8 cellular contexts compared by ENCODE assay signal in genomic region chr13:71290963-71291937, GRCh38.
DNase-seq lines count a peak whose midpoint lies in the region; ATAC-seq, FAIRE-seq and TF ChIP-seq lines count a peak whose summit lies in the region.

No MANE protein-coding gene starts in this region.

- DNase-seq in A549 (ENCODE audit: low read depth in 1 of 2, low spot score in 1 of 2) (peak in 1 of 2 experiments; percentile 73), NCI-H748 treated with DMSO at 0.1 percent for 48 hours (lab: John Stamatoyannopoulos, UW) (peak; percentile 53), left ventricle myocardium superior (no peak), cerebellar nuclear complex (lab: John Stamatoyannopoulos, UW) (no peak)
- DNase-seq in activated T-helper 1 cell treated with anti-CD3 and anti-CD28 coated beads, Interleukin-12 subunit alpha, Interleukin-12 subunit beta, Interleukin-2, Interleukin-4 antibody, amounts not matched to agents 30 ng/mL and 10 ng/mL and 1 ng/mL, durations not matched to agents 14 hours and 24 hours and 36 hours (ENCODE audit: low spot score): peak; percentile 39
- DNase-seq in stimulated activated CD4-positive, alpha-beta T cell treated with anti-CD3 and anti-CD28 coated beads, Interleukin-4, amount 100 ng/mL, for 1 hour: peak; percentile 6

- H3K4me1 Mint-ChIP-seq in activated T-helper 1 cell treated with anti-CD3 and anti-CD28 coated beads, Interleukin-12 subunit alpha, Interleukin-12 subunit beta, Interleukin-2, Interleukin-4 antibody, amounts not matched to agents 30 ng/mL and 10 ng/mL and 1 ng/mL, durations not matched to agents 14 hours and 24 hours and 36 hours (ENCODE audit: low read depth): peaks cover 14% of the 10 kb centered on the region

- FAIRE-seq in A549 (lab: Jason Lieb, UNC): no peak

- H3K36me3 Mint-ChIP-seq in activated T-helper 1 cell treated with anti-CD3 and anti-CD28 coated beads, Interleukin-12 subunit alpha, Interleukin-12 subunit beta, Interleukin-2, Interleukin-4 antibody, amounts not matched to agents 30 ng/mL and 10 ng/mL and 1 ng/mL, durations not matched to agents 14 hours and 24 hours and 36 hours (ENCODE audit: low read depth): peaks cover 1% of the 10 kb centered on the region

- no peaks in the 10 kb centered on the region for H3K9me3 ChIP-seq in A549

- no peak for TF ChIP-seq EP300 in A549 (IDR thresholded peaks at IDR 0.05)

- peak overlapping the region; percentile 80 for H3K4me3 Mint-ChIP-seq in activated T-helper 1 cell treated with anti-CD3 and anti-CD28 coated beads, Interleukin-12 subunit alpha, Interleukin-12 subunit beta, Interleukin-2, Interleukin-4 antibody, amounts not matched to agents 30 ng/mL and 10 ng/mL and 1 ng/mL, durations not matched to agents 14 hours and 24 hours and 36 hours

- intact Hi-C loops in activated T-helper 1 cell treated with anti-CD3 and anti-CD28 coated beads, Interleukin-12 subunit alpha, Interleukin-12 subunit beta, Interleukin-2, Interleukin-4 antibody, amounts not matched to agents 30 ng/mL and 10 ng/mL and 1 ng/mL, durations not matched to agents 14 hours and 24 hours and 36 hours (cut with micrococcal nuclease): loop anchor here (5.0 kb wide), 1 partner anchor 1436 kb away; the partner anchor contains the start of genes BORA and MZT1
- intact Hi-C loops in left ventricle myocardium superior (cut with micrococcal nuclease): no loop called here

- ATAC-seq in A549: peak; percentile 64 to 70
- peak; percentile 95 for ATAC-seq in GM18517 (IDR thresholded peaks at IDR 0.05; ENCODE audit: unreplicated experiment)
- ATAC-seq in HG03025 (IDR thresholded peaks at IDR 0.05; ENCODE audit: low FRiP score, unreplicated experiment): peak; percentile 93
- peak; percentile 25 for ATAC-seq in left ventricle myocardium superior

- peak overlapping the region; percentile 64 for H3K4me2 ChIP-seq in A549

- no peak for TF ChIP-seq RAD21 in A549 (conservative IDR thresholded peaks at IDR 0.05 in 1 of 2, IDR thresholded peaks at IDR 0.05 in 1 of 2)

- no peak for TF ChIP-seq CTCF in A549 (IDR thresholded peaks at IDR 0.05)

- TF ChIP-seq POLR2A in A549 (IDR thresholded peaks at IDR 0.05; ENCODE audit: low read length): no peak

- peak overlapping the region; percentile 82 for H3K27ac Mint-ChIP-seq in activated T-helper 1 cell treated with anti-CD3 and anti-CD28 coated beads, Interleukin-12 subunit alpha, Interleukin-12 subunit beta, Interleukin-2, Interleukin-4 antibody, amounts not matched to agents 30 ng/mL and 10 ng/mL and 1 ng/mL, durations not matched to agents 14 hours and 24 hours and 36 hours

- H3K27me3 Mint-ChIP-seq in activated T-helper 1 cell treated with anti-CD3 and anti-CD28 coated beads, Interleukin-12 subunit alpha, Interleukin-12 subunit beta, Interleukin-2, Interleukin-4 antibody, amounts not matched to agents 30 ng/mL and 10 ng/mL and 1 ng/mL, durations not matched to agents 14 hours and 24 hours and 36 hours (ENCODE audit: insufficient read depth): peaks cover 13% of the 10 kb centered on the region

- peak overlapping the region in 1 of 2 experiments; percentile 16; a peak in 1 of 6 replicates for H3K27ac ChIP-seq in A549

- no peaks in the 10 kb centered on the region for H3K4me1 ChIP-seq in A549

- POLR2A ChIA-PET in A549 (lab: Yijun Ruan, JAX): no interaction called here

- H3K4me3 ChIP-seq in A549: peak overlapping the region; percentile 46

- CTCF ChIA-PET in A549 (lab: Yijun Ruan, JAX): no interaction called here

- peaks cover 9% of the 10 kb centered on the region for H3K9me3 Mint-ChIP-seq in activated T-helper 1 cell treated with anti-CD3 and anti-CD28 coated beads, Interleukin-12 subunit alpha, Interleukin-12 subunit beta, Interleukin-2, Interleukin-4 antibody, amounts not matched to agents 30 ng/mL and 10 ng/mL and 1 ng/mL, durations not matched to agents 14 hours and 24 hours and 36 hours

- WGBS in A549 (ENCODE audit: missing lambda C conversion rate): 12% methylated on average over 10 of the region's 10 CpGs

TF ChIP-seq in A549, 52 proteins besides CTCF, POLR2A, EP300 and RAD21:
- TF ChIP-seq HOXB13 (CRISPR knock-in tag; IDR thresholded peaks at IDR 0.05; ENCODE audit: low read depth): no peak
- no peak for TF ChIP-seq USF2 (IDR thresholded peaks at IDR 0.05)
- TF ChIP-seq PHF8 (IDR thresholded peaks at IDR 0.05; ENCODE audit: borderline replicate concordance, low read depth): peak; percentile 37; the same call in 1 of the 2 replicates
- no peak for TF ChIP-seq POLR2AphosphoS2 (conservative IDR thresholded peaks at IDR 0.05; ENCODE audit: low read length)
- no peak for TF ChIP-seq MAZ (IDR thresholded peaks at IDR 0.05; ENCODE audit: borderline replicate concordance, low read depth, low read length)
- no peak for TF ChIP-seq RNF2 (IDR thresholded peaks at IDR 0.05; ENCODE audit: borderline replicate concordance, low read depth)

Comparison
In these comparisons a context has a peak if more than half of its experiments do, and no peak if none do; other contexts are left out.
1. ATAC-seq: peak in every context shown above with its lines; median percentile 95 in GM18517; 93 in HG03025; 67 in A549; 25 in left ventricle myocardium superior.
2. DNase-seq: peak in NCI-H748 treated with DMSO at 0.1 percent for 48 hours (single experiment), activated T-helper 1 cell treated with anti-CD3 and anti-CD28 coated beads, Interleukin-12 subunit alpha, Interleukin-12 subunit beta, Interleukin-2, Interleukin-4 antibody, amounts not matched to agents 30 ng/mL and 10 ng/mL and 1 ng/mL, durations not matched to agents 14 hours and 24 hours and 36 hours (single experiment) and stimulated activated CD4-positive, alpha-beta T cell treated with anti-CD3 and anti-CD28 coated beads, Interleukin-4, amount 100 ng/mL, for 1 hour (single experiment); none in left ventricle myocardium superior (single experiment) and cerebellar nuclear complex (0 of 2).